In the genomic region with DNA sequence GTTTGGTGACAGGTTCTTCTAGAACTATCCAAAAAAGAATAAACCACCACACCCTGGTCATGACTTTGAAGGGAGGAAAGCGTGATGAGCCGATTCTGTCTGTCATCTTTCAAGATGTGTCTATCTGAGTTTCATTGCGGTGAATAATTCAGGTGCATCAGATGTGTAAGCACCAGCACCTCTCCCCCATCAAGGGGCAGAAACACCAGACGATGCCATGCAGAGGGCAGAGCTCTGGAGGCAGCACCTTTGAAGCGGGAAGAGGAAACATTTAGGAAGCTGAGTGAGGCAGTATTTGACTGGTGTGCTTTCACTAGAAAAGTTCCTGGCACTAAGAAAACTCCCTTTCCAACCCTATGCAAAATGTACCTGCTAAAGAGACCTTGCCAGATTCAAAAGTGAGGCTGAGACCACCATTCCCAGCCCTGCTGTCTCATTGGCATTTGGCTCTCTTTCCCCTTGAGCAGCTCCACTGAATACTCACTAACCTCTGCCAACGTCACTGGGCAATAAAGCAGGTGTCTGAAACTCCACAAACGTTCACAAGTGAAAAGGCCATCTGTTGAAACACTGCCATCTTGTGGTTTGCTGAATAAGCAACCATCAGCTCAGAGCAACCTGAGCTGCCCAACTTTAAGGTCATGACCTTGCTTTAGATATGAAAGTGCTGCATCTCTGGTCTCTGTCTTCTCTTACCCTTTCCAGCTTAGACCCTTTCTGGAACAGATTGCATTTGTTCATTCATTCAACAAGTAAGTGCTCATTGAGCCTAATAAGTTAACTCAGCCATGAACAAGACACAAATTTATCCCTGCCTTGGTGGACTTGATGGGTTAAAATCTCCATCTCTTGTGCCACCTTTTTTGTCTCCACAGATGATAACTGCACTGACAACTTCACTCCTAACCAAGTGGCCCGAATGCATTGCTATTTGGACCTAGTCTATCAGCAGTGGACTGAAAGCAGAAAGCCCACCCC, we compare ENCODE assay signal across 9 cellular contexts.
DNase-seq lines count a peak whose midpoint lies in the region; ATAC-seq and TF ChIP-seq lines count a peak whose summit lies in the region.
"Had no signal": no experiment of that assay in that cellular context is flagged by ENCODE, and none has a peak within 500 bp of the region (broad histone marks: within the 10 kb centered on the region; RNA-seq: fewer than 3 reads in every experiment).

No MANE protein-coding gene starts in this region.

- CTCF ChIA-PET in BJ (lab: Yijun Ruan, JAX): interaction anchor here (0.6 to 8.9 kb wide), 20 partner anchors 9 to 319 kb away, joined by 3 to 115 read pairs (median 4); no protein-coding TSS in a partner anchor

- no peaks in the 10 kb centered on the region for H3K27me3 ChIP-seq in BJ (ENCODE audit: control insufficient read depth, insufficient read depth, low read length)
- H3K27me3 ChIP-seq: SJSA1 had no signal

- no peaks in the 10 kb centered on the region for H3K9me3 Mint-ChIP-seq in osteocyte (ENCODE audit: unreplicated experiment)

- no peak overlapping the region for H3K27ac Mint-ChIP-seq in osteocyte (ENCODE audit: unreplicated experiment)

- peak; percentile 70 for TF ChIP-seq CTCF in BJ (IDR thresholded peaks at IDR 0.05; ENCODE audit: insufficient read depth, low read depth, low read length)
- peak; percentile 87 for TF ChIP-seq CTCF in fibroblast of mammary gland (conservative IDR thresholded peaks at IDR 0.05; ENCODE audit: control insufficient read depth, insufficient read depth, low read depth, low read length)
- TF ChIP-seq CTCF in osteocyte (IDR thresholded peaks at IDR 0.05): peak; percentile 66

- no peaks in the 10 kb centered on the region for H3K4me1 Mint-ChIP-seq in osteocyte (ENCODE audit: unreplicated experiment)

- POLR2A ChIA-PET in BJ (lab: Charles Lee): no interaction called here

- DNase-seq in BJ (ENCODE audit: low read depth) (peak; percentile 6), NCI-H1105 (lab: John Stamatoyannopoulos, UW) (peak; percentile 63), SHP77 (lab: John Stamatoyannopoulos, UW) (peak; percentile 84 to 87), fibroblast of mammary gland (ENCODE audit: low read depth) (peak; percentile 76), osteocyte (ENCODE audit: extremely low spot score, unreplicated experiment) (no peak)
- DNase-seq in activated effector memory CD4-positive, alpha-beta T cell treated with Interleukin-2 at 50 U/mL for 16 hours: no peak

- no peak overlapping the region for H3K4me3 Mint-ChIP-seq in osteocyte (ENCODE audit: unreplicated experiment)

- ATAC-seq in GM18517 (IDR thresholded peaks at IDR 0.05; ENCODE audit: unreplicated experiment) (peak; percentile 94), HG02852 (IDR thresholded peaks at IDR 0.05; ENCODE audit: unreplicated experiment) (peak; percentile 90)

- no peaks in the 10 kb centered on the region for H3K36me3 Mint-ChIP-seq in osteocyte (ENCODE audit: unreplicated experiment)

- H3K4me3 ChIP-seq in BJ (ENCODE audit: low read depth, low read length): no peak overlapping the region
- H3K4me3 ChIP-seq in fibroblast of mammary gland (ENCODE audit: control insufficient read depth, low read depth, low read length): no peak overlapping the region
- H3K4me3 ChIP-seq: SJSA1 had no signal

- no peaks in the 10 kb centered on the region for H3K36me3 ChIP-seq in BJ (ENCODE audit: control insufficient read depth, insufficient read depth, low read length)
- H3K36me3 ChIP-seq: SJSA1 had no signal

- H3K27me3 Mint-ChIP-seq in osteocyte (ENCODE audit: unreplicated experiment): no peaks in the 10 kb centered on the region

Comparison
In these comparisons a context has a peak if more than half of its experiments do, and no peak if none do; other contexts are left out.
1. DNase-seq: peak in BJ (single experiment), NCI-H1105 (single experiment), SHP77 (2 of 2) and fibroblast of mammary gland (single experiment); none in osteocyte (single experiment) and activated effector memory CD4-positive, alpha-beta T cell treated with Interleukin-2 at 50 U/mL for 16 hours (single experiment).
2. Peak in every context shown above with its lines, with median percentiles within 50 percentile points of each other: CTCF ChIP-seq.